Comparison of ENCODE assay signal across 29 cellular contexts in genomic region chr11:100680070-100680469, GRCh38. TPM values are rescaled to one million over a fixed set of nuclear protein-coding genes. Genes with fewer than 3 reads are reported as not detected.
DNase-seq lines count a peak whose midpoint lies in the region; ATAC-seq, FAIRE-seq and TF ChIP-seq lines count a peak whose summit lies in the region.
"Had no signal": no experiment of that assay in that cellular context is flagged by ENCODE, and none has a peak within 500 bp of the region (broad histone marks: within the 10 kb centered on the region; RNA-seq: fewer than 3 reads in every experiment).

No MANE protein-coding gene starts in this region.

- CTCF ChIA-PET in WTC11 (lab: Charles Lee) = interaction anchor here (1.0 to 1.1 kb wide), 2 partner anchors 8 to 60 kb away, joined by 4 to 5 read pairs; no protein-coding TSS in a partner anchor

- no peaks in the 10 kb centered on the region for H4K20me1 ChIP-seq in smooth muscle cell (ENCODE audit: low read depth)
- H4K20me1 ChIP-seq: BLaER1 treated with 17β-estradiol and CSF1 and Interleukin-3, amounts not matched to agents 10 nM and 100 nM had no signal

- H3K9ac ChIP-seq in smooth muscle cell (ENCODE audit: low read depth) = no peak overlapping the region

- peaks cover 9% of the 10 kb centered on the region for H3K4me1 ChIP-seq in smooth muscle cell (ENCODE audit: low read depth)
- H3K4me1 ChIP-seq: HAP-1 had no signal

- no peak overlapping the region for H3K4me3 Mint-ChIP-seq in WTC11
- H3K4me3 Mint-ChIP-seq: activated naive CD8-positive, alpha-beta T cell treated with anti-CD3 and anti-CD28 coated beads, Interleukin-2, amount 50 U/mL, for 24 hours; stimulated activated naive CD8-positive, alpha-beta T cell treated with anti-CD3 and anti-CD28 coated beads, Interleukin-15, Interleukin-2, amounts not matched to agents 100 ng/mL and 50 ng/mL, for 24 hours had no signal

- H3K4me1 Mint-ChIP-seq in WTC11 = peaks cover 53% of the 10 kb centered on the region

- no peak overlapping the region for H3K4me3 ChIP-seq in smooth muscle cell
- H3K4me3 ChIP-seq: BLaER1 treated with 17β-estradiol and CSF1 and Interleukin-3, amounts not matched to agents 10 nM and 100 nM; cardiac muscle cell; HAP-1; ovary; upper lobe of left lung had no signal

- peak overlapping the region; percentile 72 for H3K4me2 ChIP-seq in smooth muscle cell

- no peak for TF ChIP-seq POLR2A in H54 (IDR thresholded peaks at IDR 0.05; ENCODE audit: low read depth, low read length)

- H3K27me3 Mint-ChIP-seq in WTC11 (ENCODE audit: low read depth) = no peaks in the 10 kb centered on the region
- H3K27me3 Mint-ChIP-seq: activated naive CD8-positive, alpha-beta T cell treated with anti-CD3 and anti-CD28 coated beads, Interleukin-2, amount 50 U/mL, for 24 hours had no signal

- H3K27me3 ChIP-seq in smooth muscle cell (ENCODE audit: low read depth) = no peaks in the 10 kb centered on the region
- H3K27me3 ChIP-seq: BLaER1 treated with 17β-estradiol and CSF1 and Interleukin-3, amounts not matched to agents 10 nM and 100 nM; cardiac muscle cell; dorsolateral prefrontal cortex; ovary; upper lobe of left lung had no signal

- DNase-seq in DMS153 (lab: John Stamatoyannopoulos, UW) (peak; percentile 3), DMS153 treated with DMSO at 0.1 percent for 48 hours (lab: John Stamatoyannopoulos, UW; ENCODE audit: unreplicated experiment) (no peak), WTC11 (ENCODE audit: low spot score) (no peak), medulla oblongata (ENCODE audit: extremely low spot score) (peak; percentile 33), smooth muscle cell (lab: John Stamatoyannopoulos, UW; ENCODE audit: unreplicated experiment) (no peak), D721Med (ENCODE audit: insufficient read length, low spot score) (no peak), NCI-H1417 (lab: John Stamatoyannopoulos, UW) (no peak), H54 (ENCODE audit: insufficient read length, low spot score) (no peak)
- DNase-seq: activated CD4-positive, alpha-beta T cell treated with anti-CD3 and anti-CD28 coated beads, Interleukin-2, amount 50 U/mL, for 1 hour; activated CD8-positive, alpha-beta memory T cell treated with anti-CD3 and anti-CD28 coated beads, Interleukin-2, amount 50 U/mL, for 48 hours; activated effector memory CD4-positive, alpha-beta T cell treated with Interleukin-2 at 50 U/mL for 16 hours; activated naive CD8-positive, alpha-beta T cell treated with anti-CD3 and anti-CD28 coated beads, Interleukin-2, amount 50 U/mL, for 24 hours; foreskin melanocyte; GF-D8; kidney glomerular epithelial cell; MM.1S; NCI-H187 treated with DMSO at 0.1 percent for 48 hours; NCI-H510A; ovary; stimulated activated CD4-positive, alpha-beta T cell treated with anti-CD3 and anti-CD28 coated beads, Interleukin-2, amount 100 ng/mL, for 24 hours; upper lobe of left lung had no signal

- peaks cover 4% of the 10 kb centered on the region; the same call in 1 of the 2 replicates for H3K9me3 Mint-ChIP-seq in WTC11
- H3K9me3 Mint-ChIP-seq: stimulated activated naive CD8-positive, alpha-beta T cell treated with anti-CD3 and anti-CD28 coated beads, Interleukin-15, Interleukin-2, amounts not matched to agents 100 ng/mL and 50 ng/mL, for 24 hours had no signal

- POLR2A ChIA-PET in WTC11 (lab: Charles Lee) = no interaction called here

- H3K9me3 ChIP-seq in smooth muscle cell (replicated peaks; ENCODE audit: low read depth) = no peaks in the 10 kb centered on the region
- H3K9me3 ChIP-seq: BLaER1 treated with 17β-estradiol and CSF1 and Interleukin-3, amounts not matched to agents 10 nM and 100 nM; HAP-1; ovary; upper lobe of left lung had no signal

- H3K27ac ChIP-seq in smooth muscle cell (ENCODE audit: low read depth) = no peak overlapping the region
- H3K27ac ChIP-seq: 22Rv1, cardiac muscle cell, HL-60, ovary, upper lobe of left lung had no signal

- no peak for ATAC-seq in WTC11
- ATAC-seq: activated naive CD8-positive, alpha-beta T cell treated with anti-CD3 and anti-CD28 coated beads, Interleukin-2, amount 50 U/mL, for 24 hours; Right ventricle myocardium inferior had no signal

- no peaks in the 10 kb centered on the region for H3K79me2 ChIP-seq in smooth muscle cell (ENCODE audit: low read depth)

- peaks cover 3% of the 10 kb centered on the region for H3F3A ChIP-seq in smooth muscle cell (ENCODE audit: low read depth)

- no peak for TF ChIP-seq CTCF in WTC11 (IDR thresholded peaks at IDR 0.05)
- TF ChIP-seq CTCF in smooth muscle cell (IDR thresholded peaks at IDR 0.05; ENCODE audit: borderline replicate concordance, insufficient read depth, poor library complexity, severe bottlenecking) = no peak
- no peak for TF ChIP-seq CTCF in D721Med (IDR thresholded peaks at IDR 0.05; ENCODE audit: insufficient read depth, missing control alignments)

- no peaks in the 10 kb centered on the region for H3K36me3 ChIP-seq in smooth muscle cell (ENCODE audit: low read depth)
- H3K36me3 ChIP-seq: BLaER1 treated with 17β-estradiol and CSF1 and Interleukin-3, amounts not matched to agents 10 nM and 100 nM; cardiac muscle cell; HAP-1; ovary; upper lobe of left lung had no signal

- peak overlapping the region; percentile 63 for H2AFZ ChIP-seq in smooth muscle cell (ENCODE audit: low read depth)

- no peaks in the 10 kb centered on the region for H3K36me3 Mint-ChIP-seq in WTC11

- peak overlapping the region; percentile 79 for H3K27ac Mint-ChIP-seq in WTC11
- H3K27ac Mint-ChIP-seq: activated naive CD8-positive, alpha-beta T cell treated with anti-CD3 and anti-CD28 coated beads, Interleukin-2, amount 50 U/mL, for 24 hours; stimulated activated naive CD8-positive, alpha-beta T cell treated with anti-CD3 and anti-CD28 coated beads, Interleukin-15, Interleukin-2, amounts not matched to agents 100 ng/mL and 50 ng/mL, for 24 hours had no signal

- FAIRE-seq in D721Med (lab: Jason Lieb, UNC) (no peak), H54 (lab: Jason Lieb, UNC) (no peak)

- WGBS in smooth muscle cell (ENCODE audit: low lambda C conversion rate) = 34% methylated on average over 7 of the region's 7 CpGs

TF ChIP-seq in WTC11, 78 proteins besides CTCF, POLR2A, EP300 and RAD21:
- no peak for TF ChIP-seq ATF3 (CRISPR knock-in tag; conservative IDR thresholded peaks at IDR 0.05)
- no peak for TF ChIP-seq IRF1 (CRISPR knock-in tag; IDR thresholded peaks at IDR 0.05)
- TF ChIP-seq CDX4 (CRISPR knock-in tag; IDR thresholded peaks at IDR 0.05; ENCODE audit: borderline replicate concordance) = no peak

RNA-seq across cellular contexts. Expression of gene ARHGAP42, which starts 7.0 kb away (rescaled TPM):
- total RNA-seq in WTC11 (2021) = 30.0 to 32.5 TPM (median 31.7 TPM) in 3 replicates
- 49.3 and 53.4 TPM in 2 replicates for total RNA-seq in smooth muscle cell
- 12.2 and 12.7 TPM in 2 replicates for polyA plus RNA-seq in smooth muscle cell

Comparison
In these comparisons a context has a peak if more than half of its experiments do, and no peak if none do; other contexts are left out.
1. DNase-seq: peak in DMS153 (single experiment) and medulla oblongata (single experiment); none in DMS153 treated with DMSO at 0.1 percent for 48 hours (single experiment), WTC11 (single experiment), smooth muscle cell (single experiment), D721Med (single experiment), NCI-H1417 (0 of 3) and H54 (single experiment).